Comparison of ENCODE assay signal across 26 cellular contexts in the genomic region with DNA sequence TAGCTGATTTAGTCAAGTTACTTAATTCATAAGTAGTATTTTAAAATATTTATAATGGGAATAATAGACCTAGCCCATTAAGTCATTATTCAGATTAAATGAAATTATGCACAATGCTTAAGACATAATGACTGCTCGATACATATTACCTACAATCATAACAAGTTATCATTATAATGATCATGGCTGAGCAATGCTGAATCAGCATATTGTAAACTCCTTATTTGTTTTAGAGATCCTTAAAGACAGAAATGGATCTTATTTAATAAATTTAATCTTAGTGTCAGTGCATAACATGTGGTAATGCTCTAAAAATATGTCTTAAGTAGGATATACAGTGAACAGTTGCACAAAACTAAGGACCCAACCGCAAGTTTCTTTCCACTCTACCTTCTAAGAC.
"Had no signal": no experiment of that assay in that cellular context is flagged by ENCODE, and none has a peak within 500 bp of the region (broad histone marks: within the 10 kb centered on the region; RNA-seq: fewer than 3 reads in every experiment).

No MANE protein-coding gene starts in this region.

- H3K4me1 ChIP-seq: colonic mucosa, esophagus squamous epithelium, gastrocnemius medialis, heart right ventricle, left lung, lower lobe of right lung had no signal

- H3K4me3 ChIP-seq: colonic mucosa, esophagus squamous epithelium, gastrocnemius medialis, heart right ventricle, left lung, lower lobe of right lung, mucosa of descending colon had no signal

- H3K27ac ChIP-seq: colonic mucosa, epithelial cell of prostate, esophagus squamous epithelium, gastrocnemius medialis, heart right ventricle, left lung, lower lobe of right lung had no signal

- H3K9me3 ChIP-seq: colonic mucosa, esophagus squamous epithelium, gastrocnemius medialis, heart right ventricle, left lung, lower lobe of right lung, mucosa of descending colon had no signal

- DNase-seq: colonic mucosa; cortex of kidney; effector CD8-positive, alpha-beta T cell; effector memory CD8-positive, alpha-beta T cell; endodermal cell; erythroblast; esophagus squamous epithelium; foreskin fibroblast; foreskin melanocyte; gastrocnemius medialis; glutamatergic neuron; head of caudate nucleus; heart right ventricle; hippocampal formation; left cardiac atrium; left lung; left ventricle myocardium superior; lower lobe of right lung; mesenchymal stem cell; mucosa of descending colon; naive B cell had no signal

- H3K27me3 ChIP-seq: colonic mucosa, esophagus squamous epithelium, gastrocnemius medialis, heart right ventricle, left lung had no signal

- FAIRE-seq: endometrium, islet of Langerhans, keratinocyte had no signal

- H3K36me3 ChIP-seq: colonic mucosa, esophagus squamous epithelium, gastrocnemius medialis, heart right ventricle, left lung, lower lobe of right lung had no signal

- ATAC-seq: effector memory CD8-positive, alpha-beta T cell; esophagus mucosa; gastrocnemius medialis; heart right ventricle; left cardiac atrium; left lung; left ventricle myocardium superior; lower lobe of right lung; mucosa of descending colon had no signal
